Comparison of ENCODE assay signal across 8 cellular contexts in genomic region chr4:120921456-120922389, GRCh38. TPM values are rescaled to one million over a fixed set of nuclear protein-coding genes. Genes with fewer than 3 reads are reported as not detected.
A peak's percentile ranks its signal among the peaks of the same experiment; 100 is the strongest.
DNase-seq lines count a peak whose midpoint lies in the region; ATAC-seq and TF ChIP-seq lines count a peak whose summit lies in the region.

No MANE protein-coding gene starts in this region.

- H3K4me1 ChIP-seq in HUES6 (ENCODE audit: control insufficient read depth, insufficient read depth, low read length) = peaks cover 32% of the 10 kb centered on the region
- peaks cover 24% of the 10 kb centered on the region for H3K4me1 ChIP-seq in ectodermal cell (ENCODE audit: control insufficient read depth, insufficient read depth, low read length)
- H3K4me1 ChIP-seq in left lung = peaks cover 8 to 50% of the 10 kb centered on the region in 2 donors

- intact Hi-C loops in activated CD4-positive, alpha-beta T cell treated with anti-CD3 and anti-CD28 coated beads, Interleukin-2, amount 10 ng/mL, durations not matched to agents 24 days and 14 days (cut with micrococcal nuclease) = loop anchor here (2.0 kb wide), 1 partner anchor 151 kb away; the partner anchor contains the start of gene NDNF
- intact Hi-C loops in left lung (cut with DNase I) = loop anchor here in 1 of 2 donors (10.0 kb wide), 1 partner anchor 197 kb away; no protein-coding TSS in a partner anchor

- H3K36me3 ChIP-seq in HUES6 (ENCODE audit: control insufficient read depth, insufficient read depth, low read length) (no peaks in the 10 kb centered on the region), ectodermal cell (ENCODE audit: control insufficient read depth, insufficient read depth, low read length) (no peaks in the 10 kb centered on the region), left lung (no peaks in the 10 kb centered on the region)

- H3K4me3 ChIP-seq in HUES6 (ENCODE audit: low read depth, low read length) = peak overlapping the region; percentile 79
- peak overlapping the region; percentile 68 for H3K4me3 ChIP-seq in ectodermal cell (ENCODE audit: insufficient read depth, low read depth, low read length)
- H3K4me3 ChIP-seq in left lung = peak overlapping the region; percentile 64 to 66

- ATAC-seq in left lung (peak; percentile 79), HG03095 (IDR thresholded peaks at IDR 0.05; ENCODE audit: unreplicated experiment) (no peak), HG03280 (IDR thresholded peaks at IDR 0.05; ENCODE audit: unreplicated experiment) (no peak)

- H3K27ac ChIP-seq in HUES6 (ENCODE audit: low read depth, low read length) = peak overlapping the region; percentile 32
- H3K27ac ChIP-seq in ectodermal cell (ENCODE audit: insufficient read depth, low read depth, low read length, poor library complexity, severe bottlenecking) = peak overlapping the region; percentile 70
- peak overlapping the region; percentile 93 to 94 for H3K27ac ChIP-seq in left lung

- H3K27me3 ChIP-seq in HUES6 (ENCODE audit: control insufficient read depth, insufficient read depth, low read length) (no peaks in the 10 kb centered on the region), ectodermal cell (ENCODE audit: control insufficient read depth, insufficient read depth, low read length, poor library complexity, severe bottlenecking) (no peaks in the 10 kb centered on the region), left lung (peaks cover 0 to 38% of the 10 kb centered on the region in 2 donors)

- H3K27ac Mint-ChIP-seq in activated CD4-positive, alpha-beta T cell treated with anti-CD3 and anti-CD28 coated beads, Interleukin-2, amount 10 ng/mL, durations not matched to agents 24 days and 14 days = peak overlapping the region; percentile 47

- no peaks in the 10 kb centered on the region for H3K36me3 Mint-ChIP-seq in activated CD4-positive, alpha-beta T cell treated with anti-CD3 and anti-CD28 coated beads, Interleukin-2, amount 10 ng/mL, durations not matched to agents 24 days and 14 days (ENCODE audit: low read depth)

- H3K9me3 ChIP-seq in HUES6 (ENCODE audit: control insufficient read depth, insufficient read depth, low read depth, low read length) (no peaks in the 10 kb centered on the region), ectodermal cell (ENCODE audit: control insufficient read depth, low read length) (no peaks in the 10 kb centered on the region), left lung (no peaks in the 10 kb centered on the region)

- WGBS in ectodermal cell, 2 experiments = 2% methylated on average over 53 of the region's 53 CpGs

- peak overlapping the region; percentile 93 for H3K4me3 Mint-ChIP-seq in activated CD4-positive, alpha-beta T cell treated with anti-CD3 and anti-CD28 coated beads, Interleukin-2, amount 10 ng/mL, durations not matched to agents 24 days and 14 days

- peak overlapping the region; percentile 84 for H3K9ac ChIP-seq in HUES6 (ENCODE audit: low read length)

- H3K9me3 Mint-ChIP-seq in activated CD4-positive, alpha-beta T cell treated with anti-CD3 and anti-CD28 coated beads, Interleukin-2, amount 10 ng/mL, durations not matched to agents 24 days and 14 days = no peaks in the 10 kb centered on the region

- H3K4me1 Mint-ChIP-seq in activated CD4-positive, alpha-beta T cell treated with anti-CD3 and anti-CD28 coated beads, Interleukin-2, amount 10 ng/mL, durations not matched to agents 24 days and 14 days = peaks cover 7% of the 10 kb centered on the region

- TF ChIP-seq CTCF in left lung (IDR thresholded peaks at IDR 0.05) = no peak

- peak; percentile 31 for DNase-seq in CD1c-positive myeloid dendritic cell (ENCODE audit: extremely low spot score)
- DNase-seq in activated CD4-positive, alpha-beta T cell treated with anti-CD3 and anti-CD28 coated beads, Interleukin-2, amount 10 ng/mL, durations not matched to agents 24 days and 14 days = peak; percentile 71
- DNase-seq in left lung = peak; percentile 78 to 91
- peak; percentile 72 for DNase-seq in stimulated activated CD4-positive, alpha-beta T cell treated with anti-CD3 and anti-CD28 coated beads, Interleukin-15, amount 100 ng/mL, for 24 hours

- peaks cover 60% of the 10 kb centered on the region for H3K27me3 Mint-ChIP-seq in activated CD4-positive, alpha-beta T cell treated with anti-CD3 and anti-CD28 coated beads, Interleukin-2, amount 10 ng/mL, durations not matched to agents 24 days and 14 days

RNA-seq across cellular contexts. Expression of gene PRDM5, which starts 0.8 kb away (rescaled TPM):
- not detected in 2 replicates for total RNA-seq in activated CD4-positive, alpha-beta T cell treated with anti-CD3 and anti-CD28 coated beads, Interleukin-2, amount 10 ng/mL, durations not matched to agents 24 days and 14 days
- polyA plus RNA-seq in ectodermal cell (2013, experiment 1 of 4) = 15.3 TPM
- polyA plus RNA-seq in ectodermal cell (2013, experiment 2 of 4) = 15.5 TPM
- 13.2 TPM for polyA plus RNA-seq in ectodermal cell (2013, experiment 3 of 4)
- polyA plus RNA-seq in ectodermal cell (2013, experiment 4 of 4) = 14.8 TPM
- total RNA-seq in left lung = 10 to 100 TPM; 12.1 to 13.8 TPM

Comparison
In these comparisons a context has a peak if more than half of its experiments do, and no peak if none do; other contexts are left out.
1. DNase-seq: peak in every context shown above with its lines; median percentile 84 in left lung; 72 in stimulated activated CD4-positive, alpha-beta T cell treated with anti-CD3 and anti-CD28 coated beads, Interleukin-15, amount 100 ng/mL, for 24 hours; 71 in activated CD4-positive, alpha-beta T cell treated with anti-CD3 and anti-CD28 coated beads, Interleukin-2, amount 10 ng/mL, durations not matched to agents 24 days and 14 days; 31 in CD1c-positive myeloid dendritic cell.
2. H3K27ac ChIP-seq: peak in every context shown above with its lines; median percentile 94 in left lung; 70 in ectodermal cell; 32 in HUES6.
3. RNA of gene PRDM5, which starts 0.8 kb away (total RNA-seq): 12.1 to 13.8 TPM in left lung; not detected in activated CD4-positive, alpha-beta T cell treated with anti-CD3 and anti-CD28 coated beads, Interleukin-2, amount 10 ng/mL, durations not matched to agents 24 days and 14 days; every median in the first group is over 10 times any median in the second.
4. Peak in every context shown above with its lines, with median percentiles within 50 percentile points of each other: H3K4me3 ChIP-seq.